Comparison of ENCODE assay signal across 20 cellular contexts in the genomic region with DNA sequence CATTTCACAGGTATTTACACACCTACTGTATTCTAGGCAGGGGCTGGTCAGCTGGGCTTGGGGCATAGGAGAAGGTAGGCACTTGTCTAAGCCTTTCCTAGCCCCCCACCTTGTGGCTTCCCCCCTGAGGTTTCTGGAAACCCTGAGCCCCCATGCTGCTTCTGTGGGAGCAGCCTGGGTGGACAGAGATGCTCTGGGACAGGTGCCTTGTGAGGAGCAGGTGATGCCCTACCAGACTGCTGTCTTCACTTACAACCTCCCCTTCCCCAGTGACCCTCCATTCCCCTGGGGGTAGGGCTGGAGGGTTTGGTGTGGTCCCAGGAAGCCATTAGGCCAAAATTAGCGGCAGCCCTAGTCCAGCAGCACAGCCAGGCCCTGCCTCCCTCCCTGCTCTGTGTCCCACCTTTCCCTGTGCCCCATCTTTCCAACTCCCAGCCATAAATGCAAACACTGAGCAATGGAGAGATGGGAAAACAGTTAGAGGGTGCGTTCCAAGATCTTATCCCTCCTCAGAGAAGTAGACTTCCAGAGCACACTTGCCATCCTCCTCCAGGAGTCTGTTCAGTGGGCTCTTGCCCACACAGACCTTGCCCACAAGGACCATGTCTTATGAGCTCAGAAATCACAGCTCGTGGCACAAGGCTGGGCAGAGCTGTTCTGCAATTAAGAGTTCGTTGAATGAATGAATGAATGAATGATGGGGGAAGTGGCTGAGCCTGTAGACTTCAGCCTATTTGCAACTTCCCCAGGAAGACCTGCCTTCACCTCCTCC. TPM values are rescaled to one million over a fixed set of nuclear protein-coding genes. Genes with fewer than 3 reads are reported as not detected.
DNase-seq lines count a peak whose midpoint lies in the region; ATAC-seq and TF ChIP-seq lines count a peak whose summit lies in the region.
"Had no signal": no experiment of that assay in that cellular context is flagged by ENCODE, and none has a peak within 500 bp of the region (broad histone marks: within the 10 kb centered on the region; RNA-seq: fewer than 3 reads in every experiment).

No MANE protein-coding gene starts in this region.

- H3K36me3 ChIP-seq in GM23338 (ENCODE audit: insufficient read depth): no peaks in the 10 kb centered on the region
- H3K36me3 ChIP-seq: tibial artery had no signal

- CTCF ChIA-PET in CD4-positive, alpha-beta T cell (lab: Charles Lee): no interaction called here

- H3K27ac Mint-ChIP-seq in CD4-positive, alpha-beta T cell: no peak overlapping the region
- H3K27ac Mint-ChIP-seq in GM23338 (no peak overlapping the region), nephron progenitor cell (no peak overlapping the region)

- H3K4me3 Mint-ChIP-seq in CD4-positive, alpha-beta T cell: peak overlapping the region; percentile 75
- H3K4me3 Mint-ChIP-seq in GM23338 (peak overlapping the region; percentile 70; the same call in 2 of the 3 replicates), nephron progenitor cell (peak overlapping the region; percentile 78)

- peak overlapping the region; percentile 79 for H3K4me2 ChIP-seq in GM23338
- H3K4me2 ChIP-seq: BLaER1 had no signal

- H3K79me2 ChIP-seq in GM23338 (replicated peaks; ENCODE audit: insufficient read depth): peaks cover 5% of the 10 kb centered on the region; the same call in 1 of the 2 replicates

- H3K4me3 ChIP-seq in GM23338 (peak overlapping the region; percentile 78; the same call in 1 of the 2 replicates), coronary artery (no peak overlapping the region)
- H3K4me3 ChIP-seq: BLaER1, SJSA1 had no signal

- POLR2A ChIA-PET in CD4-positive, alpha-beta T cell (lab: Charles Lee): no interaction called here

- intact Hi-C loops in CD4-positive, alpha-beta T cell (cut with DNase I, micrococcal nuclease): no loop called here

- no peak overlapping the region for H3K27ac ChIP-seq in CD4-positive, alpha-beta T cell (ENCODE audit: low read depth, low read length)
- H3K27ac ChIP-seq in GM23338 (ENCODE audit: low read depth): no peak overlapping the region
- H3K27ac ChIP-seq in coronary artery: no peak overlapping the region
- H3K27ac ChIP-seq: BLaER1, SJSA1, tibial artery had no signal

- peaks cover 51% of the 10 kb centered on the region for H3K4me1 Mint-ChIP-seq in CD4-positive, alpha-beta T cell (ENCODE audit: low read depth)
- peaks cover 61% of the 10 kb centered on the region for H3K4me1 Mint-ChIP-seq in GM23338
- H3K4me1 Mint-ChIP-seq in nephron progenitor cell: peaks cover 64% of the 10 kb centered on the region

- H3K27me3 ChIP-seq in CD4-positive, alpha-beta T cell (ENCODE audit: control insufficient read depth, insufficient read depth, low read length): peaks cover 66% of the 10 kb centered on the region
- H3K27me3 ChIP-seq in GM23338 (ENCODE audit: insufficient read depth): peaks cover 65% of the 10 kb centered on the region

- H4K20me1 ChIP-seq in GM23338 (replicated peaks; ENCODE audit: insufficient read depth): no peaks in the 10 kb centered on the region

- H3K27me3 Mint-ChIP-seq in CD4-positive, alpha-beta T cell: peaks cover 54% of the 10 kb centered on the region
- H3K27me3 Mint-ChIP-seq in GM23338 (ENCODE audit: insufficient read depth, low read depth, poor library complexity): peaks cover 66% of the 10 kb centered on the region
- peaks cover 46% of the 10 kb centered on the region for H3K27me3 Mint-ChIP-seq in nephron progenitor cell (ENCODE audit: low read depth, poor library complexity)

- ATAC-seq in CD4-positive, alpha-beta T cell (ENCODE audit: poor library complexity): no peak
- no peak for ATAC-seq in GM23338
- ATAC-seq in GM19455 (IDR thresholded peaks at IDR 0.05; ENCODE audit: unreplicated experiment): no peak
- ATAC-seq: left ventricle myocardium superior had no signal

- no peaks in the 10 kb centered on the region for H3K9me2 ChIP-seq in GM23338 (ENCODE audit: insufficient read depth)

- no peaks in the 10 kb centered on the region for H3K36me3 Mint-ChIP-seq in CD4-positive, alpha-beta T cell (ENCODE audit: low read depth)
- peaks cover 6% of the 10 kb centered on the region for H3K36me3 Mint-ChIP-seq in GM23338 (ENCODE audit: low read depth)
- H3K36me3 Mint-ChIP-seq in nephron progenitor cell (ENCODE audit: low read depth): no peaks in the 10 kb centered on the region

- no peak for TF ChIP-seq CTCF in CD4-positive, alpha-beta T cell (IDR thresholded peaks at IDR 0.05)
- TF ChIP-seq CTCF in GM23338 (conservative IDR thresholded peaks at IDR 0.05; ENCODE audit: low read depth in 2 of 2) (no peak), coronary artery (IDR thresholded peaks at IDR 0.05) (no peak), nephron progenitor cell (IDR thresholded peaks at IDR 0.05) (no peak)

- H3K9me3 Mint-ChIP-seq in CD4-positive, alpha-beta T cell: no peaks in the 10 kb centered on the region
- H3K9me3 Mint-ChIP-seq in GM23338 (no peaks in the 10 kb centered on the region), nephron progenitor cell (no peaks in the 10 kb centered on the region)

- peaks cover 70% of the 10 kb centered on the region for H3K4me1 ChIP-seq in GM23338 (ENCODE audit: insufficient read depth)

- H3F3A ChIP-seq in GM23338 (replicated peaks; ENCODE audit: low read depth): peaks cover 29% of the 10 kb centered on the region

- H2AFZ ChIP-seq in GM23338: no peak overlapping the region

- DNase-seq in CD4-positive, alpha-beta T cell: no peak
- DNase-seq in GM23338 (ENCODE audit: low spot score) (no peak), coronary artery (ENCODE audit: low spot score) (peak; percentile 63), nephron progenitor cell (no peak), SW 1271 (lab: John Stamatoyannopoulos, UW) (no peak), NCI-H446 (lab: John Stamatoyannopoulos, UW) (no peak)
- no peak for DNase-seq in stimulated activated CD4-positive, alpha-beta T cell treated with anti-CD3 and anti-CD28 coated beads, Interleukin-12 subunit alpha, Interleukin-12 subunit beta, amount 100 ng/mL, for 4 hours
- DNase-seq: activated naive CD4-positive, alpha-beta T cell; DND-41; NCI-H187; NCI-H510A treated with DMSO at 0.1 percent for 48 hours; stimulated activated CD4-positive, alpha-beta T cell treated with anti-CD3 and anti-CD28 coated beads, Interleukin-2, amount 100 ng/mL, for 48 hours had no signal

- H3K9me3 ChIP-seq in CD4-positive, alpha-beta T cell (ENCODE audit: control insufficient read depth, low read length): no peaks in the 10 kb centered on the region
- H3K9me3 ChIP-seq: BLaER1, SJSA1, tibial artery had no signal

TF ChIP-seq in GM23338, 12 proteins besides CTCF, POLR2A, EP300 and RAD21:
- TF ChIP-seq EZH2 (IDR thresholded peaks at IDR 0.05; ENCODE audit: low read depth, unreplicated experiment): no peak
- no peak for TF ChIP-seq CREB1 (CRISPR knock-in tag; IDR thresholded peaks at IDR 0.05; ENCODE audit: low read depth)
- no peak for TF ChIP-seq STAT1 (IDR thresholded peaks at IDR 0.05; ENCODE audit: unreplicated experiment)

RNA-seq across cellular contexts. Expression of a gene that starts 1.4 kb away (rescaled TPM):
- total RNA-seq in CD4-positive, alpha-beta T cell: not detected
- 6.2 and 6.3 TPM in 2 replicates for total RNA-seq in GM23338 (2014; rRNA removed; shearing (Covaris generic))
- 1.6 and 2.7 TPM in 2 replicates for polyA plus RNA-seq in GM23338 (2016; fragmentation: Nextera tagmentation; extraction: Ambion mirVana)
- total RNA-seq: activated CD8-positive, alpha-beta memory T cell treated with anti-CD3 and anti-CD28 coated beads for 36 hours; HT1080; left ventricle myocardium superior; M059J; SJSA1 had no signal

RNA-seq across cellular contexts. Expression of a gene that starts 6.0 kb away (rescaled TPM):
- total RNA-seq in CD4-positive, alpha-beta T cell: 10 to 100 TPM; 15.5 to 15.8 TPM
- total RNA-seq in GM23338 (2014; rRNA removed; shearing (Covaris generic)): 258 and 345 TPM in 2 replicates
- 31.5 and 32.2 TPM in 2 replicates for polyA plus RNA-seq in GM23338 (2016; fragmentation: Nextera tagmentation; extraction: Ambion mirVana)

RNA-seq across cellular contexts. Expression of a gene that starts 41.0 kb away (rescaled TPM):
- total RNA-seq in CD4-positive, alpha-beta T cell: 100 to 1,000 TPM; 395 to 416 TPM
- total RNA-seq in GM23338 (2014; rRNA removed; shearing (Covaris generic)): 112 and 131 TPM in 2 replicates
- polyA plus RNA-seq in GM23338 (2016; fragmentation: Nextera tagmentation; extraction: Ambion mirVana): 68.1 and 68.4 TPM in 2 replicates

Comparison
In these comparisons a context has a peak if more than half of its experiments do, and no peak if none do; other contexts are left out.
1. RNA of a gene that starts 6.0 kb away (total RNA-seq): 258 to 345 TPM in GM23338; 15.5 to 15.8 TPM in CD4-positive, alpha-beta T cell; every median in the first group is over 10 times any median in the second.
2. Peak in every context shown above with its lines, with median percentiles within 50 percentile points of each other: H3K4me3 Mint-ChIP-seq.